ENCODE assay signal across 7 cellular contexts in genomic region chr7:159030490-159031134, GRCh38.
DNase-seq lines count a peak whose midpoint lies in the region; ATAC-seq, FAIRE-seq and TF ChIP-seq lines count a peak whose summit lies in the region.

No MANE protein-coding gene starts in this region.

- H3K79me2 ChIP-seq in astrocyte (ENCODE audit: insufficient read depth, low read length), result no peaks in the 10 kb centered on the region

- H3K4me2 ChIP-seq in astrocyte (ENCODE audit: low read length), result peak overlapping the region; percentile 80

- no peak for FAIRE-seq in astrocyte (lab: Jason Lieb, UNC)

- no peaks in the 10 kb centered on the region for H3K9me3 Mint-ChIP-seq in astrocyte (ENCODE audit: unreplicated experiment)

- TF ChIP-seq EP300 in sigmoid colon (IDR thresholded peaks at IDR 0.05), result no peak

- H3K36me3 Mint-ChIP-seq in astrocyte (ENCODE audit: low read depth, unreplicated experiment), result no peaks in the 10 kb centered on the region

- peaks cover 15% of the 10 kb centered on the region for H3K4me1 Mint-ChIP-seq in astrocyte (ENCODE audit: low read depth, unreplicated experiment)

- H3K27me3 Mint-ChIP-seq in astrocyte (ENCODE audit: low read depth, unreplicated experiment), result peaks cover 24% of the 10 kb centered on the region

- H3K9me3 ChIP-seq in astrocyte (ENCODE audit: insufficient read depth, low read depth, low read length) (no peaks in the 10 kb centered on the region), iPS-15b (ENCODE audit: control insufficient read depth, insufficient read depth, low read length) (no peaks in the 10 kb centered on the region), sigmoid colon (no peaks in the 10 kb centered on the region)

- peak; percentile 63 for ATAC-seq in GM18511 (IDR thresholded peaks at IDR 0.05; ENCODE audit: unreplicated experiment)
- no peak for ATAC-seq in GM21619 (IDR thresholded peaks at IDR 0.05; ENCODE audit: unreplicated experiment)

- H3K4me3 Mint-ChIP-seq in astrocyte (ENCODE audit: unreplicated experiment), result peak overlapping the region; percentile 54

- H3K36me3 ChIP-seq in astrocyte (ENCODE audit: insufficient read depth, low read length), result no peaks in the 10 kb centered on the region
- peaks cover 2% of the 10 kb centered on the region for H3K36me3 ChIP-seq in iPS-15b (ENCODE audit: control insufficient read depth, insufficient read depth, low read length)
- H3K36me3 ChIP-seq in sigmoid colon, result peaks cover 0 to 16% (median 0%) of the 10 kb centered on the region in 4 donors

- H3K4me3 ChIP-seq in astrocyte (ENCODE audit: insufficient read depth, low read depth, low read length) (peak overlapping the region; percentile 28), iPS-15b (ENCODE audit: low read depth, low read length) (peak overlapping the region; percentile 68), sigmoid colon (peak overlapping the region; percentile 43 to 60 (median 52))

- H3K9ac ChIP-seq in astrocyte (ENCODE audit: low read length), result no peak overlapping the region
- H3K9ac ChIP-seq in iPS-15b (ENCODE audit: low read depth, low read length), result no peak overlapping the region

- intact Hi-C loops in sigmoid colon (cut with DNase I), result loop anchor here (5.0 kb wide), 1 partner anchor 112 kb away; the partner anchor contains the start of gene VIPR2

- H2AFZ ChIP-seq in astrocyte (ENCODE audit: low read depth, low read length), result peak overlapping the region; percentile 60

- H3K27ac ChIP-seq in astrocyte (ENCODE audit: low read depth, low read length) (no peak overlapping the region), sigmoid colon (peak overlapping the region; percentile 53 to 75 (median 66))

- no peak for TF ChIP-seq POLR2A in sigmoid colon (IDR thresholded peaks at IDR 0.05)

- WGBS in sigmoid colon, 2 donors, result 2 to 6% methylated on average over 59 of the region's 59 CpGs

- no peak overlapping the region for H3K27ac Mint-ChIP-seq in astrocyte (ENCODE audit: unreplicated experiment)

- TF ChIP-seq CTCF in astrocyte (IDR thresholded peaks at IDR 0.05; ENCODE audit: insufficient read depth, low read depth, low read length) (no peak), sigmoid colon (IDR thresholded peaks at IDR 0.05) (peak; percentile 30 to 47 (median 35))

- no peaks in the 10 kb centered on the region for H3K4me1 ChIP-seq in astrocyte (ENCODE audit: insufficient read depth, low read length)
- H3K4me1 ChIP-seq in iPS-15b (ENCODE audit: control insufficient read depth, insufficient read depth, low read length), result peaks cover 3% of the 10 kb centered on the region
- H3K4me1 ChIP-seq in sigmoid colon, result peaks cover 0 to 20% (median 10%) of the 10 kb centered on the region in 4 donors

- DNase-seq in NCI-H2171 treated with DMSO at 0.1 percent for 48 hours (lab: John Stamatoyannopoulos, UW), result peak; percentile 53
- DNase-seq in astrocyte (ENCODE audit: low read depth), result no peak
- DNase-seq in sigmoid colon, result peak; percentile 83
- DNase-seq in H4 (ENCODE audit: low spot score), result no peak

- no peaks in the 10 kb centered on the region for H4K20me1 ChIP-seq in astrocyte (ENCODE audit: insufficient read depth, low read length)

- no peaks in the 10 kb centered on the region for H3K27me3 ChIP-seq in astrocyte (ENCODE audit: insufficient read depth, low read length)
- H3K27me3 ChIP-seq in iPS-15b (ENCODE audit: control insufficient read depth, insufficient read depth, low read length), result no peaks in the 10 kb centered on the region
- H3K27me3 ChIP-seq in sigmoid colon, result no peaks in the 10 kb centered on the region

Comparison
In these comparisons a context has a peak if more than half of its experiments do, and no peak if none do; other contexts are left out.
1. DNase-seq: peak in NCI-H2171 treated with DMSO at 0.1 percent for 48 hours (single experiment) and sigmoid colon (single experiment); none in astrocyte (single experiment) and H4 (single experiment).
2. Peak in every context shown above with its lines, with median percentiles within 50 percentile points of each other: H3K4me3 ChIP-seq.